9 cellular contexts compared by ENCODE assay signal in genomic region chr14:65732112-65732511, GRCh38.
DNase-seq lines count a peak whose midpoint lies in the region; ATAC-seq and TF ChIP-seq lines count a peak whose summit lies in the region.
"Had no signal": no experiment of that assay in that cellular context is flagged by ENCODE, and none has a peak within 500 bp of the region (broad histone marks: within the 10 kb centered on the region; RNA-seq: fewer than 3 reads in every experiment).

No MANE protein-coding gene starts in this region.

- no peaks in the 10 kb centered on the region for H3K27me3 ChIP-seq in upper lobe of right lung

- no peaks in the 10 kb centered on the region for H3K9me3 ChIP-seq in upper lobe of right lung

- H3K27ac ChIP-seq in upper lobe of right lung, result no peak overlapping the region

- no peaks in the 10 kb centered on the region for H3K4me1 ChIP-seq in upper lobe of right lung

- H3K27me3 Mint-ChIP-seq in natural killer cell (ENCODE audit: low read depth in 2 of 2), result no peaks in the 10 kb centered on the region
- no peaks in the 10 kb centered on the region for H3K27me3 Mint-ChIP-seq in glutamatergic neuron (ENCODE audit: unreplicated experiment)

- H3K9me3 Mint-ChIP-seq in natural killer cell (peaks cover 0 to 3% of the 10 kb centered on the region in 2 donors), glutamatergic neuron (ENCODE audit: unreplicated experiment) (peaks cover 2% of the 10 kb centered on the region)

- no peak for TF ChIP-seq CTCF in natural killer cell (IDR thresholded peaks at IDR 0.05)
- no peak for TF ChIP-seq CTCF in upper lobe of right lung (IDR thresholded peaks at IDR 0.05)
- TF ChIP-seq CTCF in glutamatergic neuron (IDR thresholded peaks at IDR 0.05; ENCODE audit: partially characterized antibody, unreplicated experiment), result no peak

- H3K36me3 ChIP-seq in upper lobe of right lung, result peaks cover 11% of the 10 kb centered on the region

- H3K36me3 Mint-ChIP-seq in natural killer cell (no peaks in the 10 kb centered on the region), glutamatergic neuron (ENCODE audit: unreplicated experiment) (peaks cover 9% of the 10 kb centered on the region)

- in situ Hi-C loops in KBM-7 (cut with MboI; ENCODE audit: low pct_unique_long_range_greater_than_20kb, low sequenced_read_pairs), result no loop called here

- no peaks in the 10 kb centered on the region for H3K4me1 Mint-ChIP-seq in natural killer cell
- H3K4me1 Mint-ChIP-seq in glutamatergic neuron (ENCODE audit: low read depth, unreplicated experiment), result peaks cover 2% of the 10 kb centered on the region

- H3K4me3 Mint-ChIP-seq in natural killer cell (no peak overlapping the region), glutamatergic neuron (ENCODE audit: unreplicated experiment) (no peak overlapping the region)

- DNase-seq in natural killer cell (no peak), upper lobe of right lung (no peak), KBM-7 (no peak), glutamatergic neuron (no peak), SIG-M5 (lab: John Stamatoyannopoulos, UW) (no peak)
- DNase-seq: erythroblast had no signal

- intact Hi-C loops in natural killer cell (cut with micrococcal nuclease), result no loop called here
- intact Hi-C loops in upper lobe of right lung (cut with DNase I), result no loop called here

- ATAC-seq in GM18870 (IDR thresholded peaks at IDR 0.05; ENCODE audit: unreplicated experiment) (peak; percentile 94), GM21619 (IDR thresholded peaks at IDR 0.05; ENCODE audit: unreplicated experiment) (peak; percentile 99), HG03457 (IDR thresholded peaks at IDR 0.05; ENCODE audit: unreplicated experiment) (peak; percentile 97), natural killer cell (peak; percentile 43 to 54 (median 44)), upper lobe of right lung (no peak)

- H3K4me3 ChIP-seq in upper lobe of right lung, result no peak overlapping the region

- H3K27ac Mint-ChIP-seq in natural killer cell (no peak overlapping the region), glutamatergic neuron (ENCODE audit: unreplicated experiment) (no peak overlapping the region)
